ENCODE assay signal across 1 cellular context in the genomic region with DNA sequence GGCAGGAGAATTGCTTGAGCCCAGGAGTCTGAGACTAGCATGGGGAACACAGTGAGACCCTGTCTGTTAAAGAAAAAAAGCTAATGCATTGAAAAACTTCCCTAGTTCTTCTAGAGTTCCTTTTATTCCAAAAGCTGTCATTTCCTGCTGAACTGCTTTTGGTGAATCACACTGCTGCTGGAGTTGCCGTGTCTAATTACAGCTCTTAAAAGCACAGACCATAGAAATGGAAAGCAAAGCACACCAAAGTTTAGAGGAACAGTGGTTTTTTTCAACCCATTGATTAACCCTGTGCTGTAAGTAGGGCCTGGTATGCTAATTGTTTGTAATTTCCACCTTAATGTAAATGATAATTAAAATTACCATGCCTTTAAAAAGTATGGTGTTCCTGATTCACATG.
TF ChIP-seq lines count a peak whose summit lies in the region.

No MANE protein-coding gene starts in this region.

TF ChIP-seq in HepG2, 621 proteins besides CTCF, POLR2A, EP300 and RAD21:
- TF ChIP-seq, protein P1, sequence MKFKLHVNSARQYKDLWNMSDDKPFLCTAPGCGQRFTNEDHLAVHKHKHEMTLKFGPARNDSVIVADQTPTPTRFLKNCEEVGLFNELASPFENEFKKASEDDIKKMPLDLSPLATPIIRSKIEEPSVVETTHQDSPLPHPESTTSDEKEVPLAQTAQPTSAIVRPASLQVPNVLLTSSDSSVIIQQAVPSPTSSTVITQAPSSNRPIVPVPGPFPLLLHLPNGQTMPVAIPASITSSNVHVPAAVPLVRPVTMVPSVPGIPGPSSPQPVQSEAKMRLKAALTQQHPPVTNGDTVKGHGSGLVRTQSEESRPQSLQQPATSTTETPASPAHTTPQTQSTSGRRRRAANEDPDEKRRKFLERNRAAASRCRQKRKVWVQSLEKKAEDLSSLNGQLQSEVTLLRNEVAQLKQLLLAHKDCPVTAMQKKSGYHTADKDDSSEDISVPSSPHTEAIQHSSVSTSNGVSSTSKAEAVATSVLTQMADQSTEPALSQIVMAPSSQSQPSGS (CRISPR knock-in tag; IDR thresholded peaks at IDR 0.05): no peak
- TF ChIP-seq ZNF775 (CRISPR knock-in tag; IDR thresholded peaks at IDR 0.05; ENCODE audit: borderline replicate concordance) (no peak), MXD4 (CRISPR knock-in tag; IDR thresholded peaks at IDR 0.05) (no peak), TSC22D2 (CRISPR knock-in tag; IDR thresholded peaks at IDR 0.05; ENCODE audit: borderline replicate concordance) (no peak), ZNF674 (CRISPR knock-in tag; IDR thresholded peaks at IDR 0.05; ENCODE audit: low read depth) (no peak), ZBTB8A (CRISPR knock-in tag; IDR thresholded peaks at IDR 0.05; ENCODE audit: borderline replicate concordance, low read depth) (no peak), ZNF235 (CRISPR knock-in tag; IDR thresholded peaks at IDR 0.05; ENCODE audit: borderline replicate concordance) (no peak), ZNF264 (CRISPR knock-in tag; IDR thresholded peaks at IDR 0.05) (no peak), MXI1 (IDR thresholded peaks at IDR 0.05; ENCODE audit: borderline replicate concordance, low read depth, low read length) (no peak), FOXO1 (CRISPR knock-in tag; IDR thresholded peaks at IDR 0.05) (no peak), U2AF1 (optimal IDR thresholded peaks at IDR 0.05; ENCODE audit: low read depth, low read length) (no peak)
- TF ChIP-seq, protein P2, sequence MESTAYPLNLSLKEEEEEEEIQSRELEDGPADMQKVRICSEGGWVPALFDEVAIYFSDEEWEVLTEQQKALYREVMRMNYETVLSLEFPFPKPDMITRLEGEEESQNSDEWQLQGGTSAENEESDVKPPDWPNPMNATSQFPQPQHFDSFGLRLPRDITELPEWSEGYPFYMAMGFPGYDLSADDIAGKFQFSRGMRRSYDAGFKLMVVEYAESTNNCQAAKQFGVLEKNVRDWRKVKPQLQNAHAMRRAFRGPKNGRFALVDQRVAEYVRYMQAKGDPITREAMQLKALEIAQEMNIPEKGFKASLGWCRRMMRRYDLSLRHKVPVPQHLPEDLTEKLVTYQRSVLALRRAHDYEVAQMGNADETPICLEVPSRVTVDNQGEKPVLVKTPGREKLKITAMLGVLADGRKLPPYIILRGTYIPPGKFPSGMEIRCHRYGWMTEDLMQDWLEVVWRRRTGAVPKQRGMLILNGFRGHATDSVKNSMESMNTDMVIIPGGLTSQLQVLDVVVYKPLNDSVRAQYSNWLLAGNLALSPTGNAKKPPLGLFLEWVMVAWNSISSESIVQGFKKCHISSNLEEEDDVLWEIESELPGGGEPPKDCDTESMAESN (CRISPR knock-in tag; conservative IDR thresholded peaks at IDR 0.05): no peak
- TF ChIP-seq, protein P3, sequence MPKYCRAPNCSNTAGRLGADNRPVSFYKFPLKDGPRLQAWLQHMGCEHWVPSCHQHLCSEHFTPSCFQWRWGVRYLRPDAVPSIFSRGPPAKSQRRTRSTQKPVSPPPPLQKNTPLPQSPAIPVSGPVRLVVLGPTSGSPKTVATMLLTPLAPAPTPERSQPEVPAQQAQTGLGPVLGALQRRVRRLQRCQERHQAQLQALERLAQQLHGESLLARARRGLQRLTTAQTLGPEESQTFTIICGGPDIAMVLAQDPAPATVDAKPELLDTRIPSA (CRISPR knock-in tag; IDR thresholded peaks at IDR 0.05; ENCODE audit: borderline replicate concordance): no peak
